ENCODE assay signal across 24 cellular contexts in genomic region chr1:204134103-204134502, GRCh38. TPM values are rescaled to one million over a fixed set of nuclear protein-coding genes. Genes with fewer than 3 reads are reported as not detected.
"Had no signal": no experiment of that assay in that cellular context is flagged by ENCODE, and none has a peak within 500 bp of the region (broad histone marks: within the 10 kb centered on the region; RNA-seq: fewer than 3 reads in every experiment).

No MANE protein-coding gene starts in this region.

- H3K27me3 ChIP-seq: gastrocnemius medialis, right lobe of liver, suprapubic skin, thyroid gland had no signal

- FAIRE-seq: endometrium, keratinocyte, urothelium cell line had no signal

- H3K9me3 ChIP-seq: gastrocnemius medialis, left ventricle myocardium inferior, lower lobe of right lung, psoas muscle, right lobe of liver, spleen, suprapubic skin, thyroid gland had no signal

- ATAC-seq: esophagus mucosa, gastrocnemius medialis, lower lobe of right lung, psoas muscle, right lobe of liver had no signal

- H3K36me3 ChIP-seq: gastrocnemius medialis, lower lobe of right lung had no signal

- H3K27ac ChIP-seq: gastrocnemius medialis, left ventricle myocardium inferior, lower lobe of right lung, psoas muscle, right lobe of liver, spleen, suprapubic skin, thyroid gland had no signal

- H3K4me3 ChIP-seq: gastrocnemius medialis, left ventricle myocardium inferior, lower lobe of right lung, psoas muscle, right lobe of liver, spleen, suprapubic skin, thyroid gland had no signal

- DNase-seq: effector memory CD4-positive, alpha-beta T cell; gastrocnemius medialis; glutamatergic neuron; immature natural killer cell; left ventricle myocardium inferior; lower lobe of right lung; mesenchymal stem cell; midbrain; naive B cell; psoas muscle; retina; right lobe of liver; spleen; stimulated activated CD4-positive, alpha-beta T cell treated with anti-CD3 and anti-CD28 coated beads, Interleukin-15, amount 100 ng/mL, for 24 hours; stimulated activated CD4-positive, alpha-beta T cell treated with anti-CD3 and anti-CD28 coated beads, Interleukin-1b, Interleukin-23, amount 100 ng/mL, for 48 hours; stimulated activated CD4-positive, alpha-beta T cell treated with anti-CD3 and anti-CD28 coated beads, Interleukin-4, amount 100 ng/mL, for 24 hours; stimulated activated naive CD4-positive, alpha-beta T cell treated with Interleukin-2 at 50 U/mL for 16 hours; thyroid gland had no signal

RNA-seq across cellular contexts. Expression of gene REN, which starts 32.0 kb away (rescaled TPM):
- total RNA-seq: esophagus mucosa, left ventricle myocardium inferior, psoas muscle, skeletal muscle tissue, thyroid gland had no signal
- polyA plus RNA-seq: immature natural killer cell, keratinocyte, psoas muscle had no signal
